6 cellular contexts compared by ENCODE assay signal in genomic region chr17:79045001-79045729, GRCh38. TPM values are rescaled to one million over a fixed set of nuclear protein-coding genes. Genes with fewer than 3 reads are reported as not detected.
"Had no signal": no experiment of that assay in that cellular context is flagged by ENCODE, and none has a peak within 500 bp of the region (broad histone marks: within the 10 kb centered on the region; RNA-seq: fewer than 3 reads in every experiment).

No MANE protein-coding gene starts in this region.

- DNase-seq: activated gamma-delta T cell had no signal

- H3K27me3 ChIP-seq: right atrium auricular region, testis had no signal

- H3K36me3 ChIP-seq: gastrocnemius medialis had no signal

- H3K9me3 ChIP-seq: gastrocnemius medialis, right atrium auricular region, testis had no signal

- FAIRE-seq: colon had no signal

- H3K4me3 ChIP-seq: gastrocnemius medialis, right atrium auricular region, testis had no signal

RNA-seq across cellular contexts. Expression of gene C1QTNF1, which starts 21.2 kb away (rescaled TPM):
- total RNA-seq: activated naive CD8-positive, alpha-beta T cell treated with anti-CD3 and anti-CD28 coated beads, Interleukin-2, amount 10 ng/mL, durations not matched to agents 7 days and 5 days had no signal
